In the genomic region with DNA sequence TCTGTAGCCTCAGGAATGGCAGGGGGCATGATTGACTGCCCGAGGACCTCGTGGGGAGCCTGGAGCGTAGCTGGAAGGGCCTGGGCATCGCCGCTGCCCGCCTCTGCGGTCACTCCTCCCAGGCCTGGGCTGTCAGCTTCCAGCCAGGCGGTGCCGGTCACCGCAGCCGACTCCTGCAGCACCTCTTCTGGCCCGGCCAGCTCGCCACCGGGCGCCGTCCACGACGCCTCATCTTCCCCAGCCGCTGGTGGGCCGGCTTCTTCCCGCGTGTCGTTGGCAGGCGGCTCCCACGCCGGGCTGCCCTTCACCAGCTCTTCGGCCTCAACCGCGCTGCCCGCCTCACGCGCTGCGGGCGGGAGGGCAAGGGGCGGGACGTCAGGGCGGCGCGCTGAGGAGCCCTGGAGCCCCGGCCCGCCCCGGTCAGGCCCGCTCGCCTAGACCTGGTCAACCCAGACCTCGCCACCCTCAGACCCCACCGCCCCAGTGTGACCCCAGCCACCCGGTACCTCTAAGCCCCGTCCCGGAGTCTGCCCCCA, we compare ENCODE assay signal across 8 cellular contexts. TPM values are rescaled to one million over a fixed set of nuclear protein-coding genes. Genes with fewer than 3 reads are reported as not detected.
DNase-seq lines count a peak whose midpoint lies in the region; ATAC-seq and TF ChIP-seq lines count a peak whose summit lies in the region.

No MANE protein-coding gene starts in this region.

- ATAC-seq in lung (ENCODE audit: insufficient read depth, low FRiP score) (peak; percentile 41), upper lobe of right lung (peak; percentile 63), HG03108 (IDR thresholded peaks at IDR 0.05; ENCODE audit: unreplicated experiment) (no peak)

- WGBS in lung, 2 donors = 2 to 5% methylated on average over 39 to 49 of the region's 49 CpGs

- intact Hi-C loops in upper lobe of right lung (cut with DNase I) = no loop called here

- H3K27me3 ChIP-seq in lung (ENCODE audit: control insufficient read depth, insufficient read depth) = no peaks in the 10 kb centered on the region
- H3K27me3 ChIP-seq in upper lobe of right lung = peaks cover 23% of the 10 kb centered on the region

- H3K4me3 ChIP-seq in cardiac fibroblast (replicated peaks in 1 of 2; ENCODE audit: low read depth in 2 of 2, low read length in 2 of 2) (peak overlapping the region; percentile 34 to 51), lung (peak overlapping the region; percentile 18), upper lobe of right lung (peak overlapping the region; percentile 58)

- H3K9me3 ChIP-seq in lung (ENCODE audit: control insufficient read depth in 2 of 2, insufficient read depth in 1 of 2, low read length in 1 of 2) = peaks cover 0 to 2% of the 10 kb centered on the region in 2 donors
- H3K9me3 ChIP-seq in upper lobe of right lung = no peaks in the 10 kb centered on the region

- H3K4me3 Mint-ChIP-seq in HFFc6 = peak overlapping the region; percentile 53

- DNase-seq in HFFc6 (no peak), cardiac fibroblast (ENCODE audit: low read depth in 2 of 2) (no peak), lung (ENCODE audit: low spot score) (no peak), upper lobe of right lung (peak; percentile 63), activated gamma-delta T cell (lab: John Stamatoyannopoulos, UW) (no peak), medulla oblongata (ENCODE audit: extremely low spot score) (no peak)

- no peaks in the 10 kb centered on the region for H3K9me3 Mint-ChIP-seq in HFFc6

- H3K4me1 ChIP-seq in lung (ENCODE audit: control insufficient read depth in 2 of 2, insufficient read depth in 2 of 2, low read length in 2 of 2) (peaks cover 0 to 8% of the 10 kb centered on the region in 2 donors), upper lobe of right lung (peaks cover 11% of the 10 kb centered on the region)

- no peaks in the 10 kb centered on the region for H3K4me1 Mint-ChIP-seq in HFFc6 (ENCODE audit: low read depth)

- H3K27ac ChIP-seq in 22Rv1 = peak overlapping the region; percentile 27; the same call in 1 of the 2 replicates
- H3K27ac ChIP-seq in lung (ENCODE audit: low read depth in 1 of 2, low read length in 1 of 2) = no peak overlapping the region
- H3K27ac ChIP-seq in upper lobe of right lung = no peak overlapping the region

- no peak overlapping the region for H3K27ac Mint-ChIP-seq in HFFc6

- no peaks in the 10 kb centered on the region for H3K36me3 Mint-ChIP-seq in HFFc6 (ENCODE audit: low read depth)

- H3K27me3 Mint-ChIP-seq in HFFc6 (ENCODE audit: insufficient read depth) = peaks cover 21% of the 10 kb centered on the region

- no peaks in the 10 kb centered on the region for H3K36me3 ChIP-seq in lung (ENCODE audit: control insufficient read depth in 2 of 2, insufficient read depth in 2 of 2, low read length in 2 of 2)
- H3K36me3 ChIP-seq in upper lobe of right lung = no peaks in the 10 kb centered on the region

- TF ChIP-seq CTCF in 22Rv1 (IDR thresholded peaks at IDR 0.05) = no peak
- no peak for TF ChIP-seq CTCF in HFFc6 (IDR thresholded peaks at IDR 0.05)
- TF ChIP-seq CTCF in cardiac fibroblast (IDR thresholded peaks at IDR 0.05; ENCODE audit: low read depth, low read length) = no peak
- TF ChIP-seq CTCF in lung (IDR thresholded peaks at IDR 0.05; ENCODE audit: control extremely low read depth, extremely low read depth) = no peak
- no peak for TF ChIP-seq CTCF in upper lobe of right lung (IDR thresholded peaks at IDR 0.05)

RNA-seq across cellular contexts. Expression of a gene that starts 1.0 kb away (rescaled TPM):
- total RNA-seq in HFFc6 (2021; fragmentation: NEBNext Ultra II Directional; extraction: Animal tissue kit (Norgen Biotek cat#: 25700)) = under 1 TPM in 3 of 6 experiments, not detected in 3; 0.05 to 0.19 (median 0.11) TPM
- total RNA-seq in lung = 10 to 100 TPM; 10.4 to 24.9 TPM
- 10 to 100 TPM in 1 of 2 donors, 1 to 10 TPM in 1; 7.7 to 11.2 TPM for polyA plus RNA-seq in lung
- total RNA-seq in upper lobe of right lung = 5.4 TPM
